26 cellular contexts compared by ENCODE assay signal in the genomic region with DNA sequence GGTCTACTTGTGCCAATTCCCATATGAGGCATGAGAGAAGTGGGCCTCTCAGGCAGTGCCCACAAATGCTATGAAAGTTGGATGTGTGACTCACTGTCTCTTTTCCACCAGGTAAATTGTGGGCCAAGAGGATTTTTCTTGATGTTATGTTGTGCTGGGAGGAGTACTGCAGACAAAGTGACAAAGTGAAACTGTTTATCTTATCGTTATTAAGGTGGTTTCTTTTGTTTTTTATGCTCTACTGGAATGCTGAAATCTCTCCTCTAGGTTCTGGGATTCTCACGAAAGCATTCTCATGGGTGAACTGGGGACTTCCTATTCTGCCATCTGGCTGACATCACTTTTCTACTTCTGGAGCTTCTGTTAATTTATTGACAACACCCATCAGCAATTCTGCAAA.
"Had no signal": no experiment of that assay in that cellular context is flagged by ENCODE, and none has a peak within 500 bp of the region (broad histone marks: within the 10 kb centered on the region; RNA-seq: fewer than 3 reads in every experiment).

No MANE protein-coding gene starts in this region.

- H3K4me1 ChIP-seq: ascending aorta had no signal

- DNase-seq: activated CD4-positive, alpha-beta T cell treated with anti-CD3 and anti-CD28 coated beads for 36 hours; activated CD4-positive, alpha-beta T cell treated with anti-CD3 and anti-CD28 coated beads, Interleukin-2, amount 10 ng/mL, durations not matched to agents 7 days and 5 days; activated CD4-positive, alpha-beta T cell treated with anti-CD3 and anti-CD28 coated beads, Interleukin-2, amount 50 U/mL, for 48 hours; activated CD8-positive, alpha-beta T cell treated with anti-CD3 and anti-CD28 coated beads, Interleukin-2, amount 10 ng/mL, durations not matched to agents 7 days and 5 days; activated gamma-delta T cell; activated naive CD4-positive, alpha-beta T cell treated with Interleukin-2 at 50 U/mL for 16 hours; activated naive CD8-positive, alpha-beta T cell treated with anti-CD3 and anti-CD28 coated beads, Interleukin-2, amount 10 ng/mL, durations not matched to agents 7 days and 5 days; activated T-cell treated with anti-CD3 and anti-CD28 coated beads, Interleukin-2, amount 50 U/mL, for 24 hours; amygdala; MG63; MV-4-11; NCI-H1092; NCI-H1436 treated with DMSO at 0.1 percent for 48 hours; NCI-H1694 treated with DMSO at 0.1 percent for 48 hours; NCI-H2029; NCI-H345; NCI-H524 treated with DMSO at 0.1 percent for 48 hours; NK-92 treated with Interleukin-12 subunit alpha and Interleukin-12 subunit beta, amount 100 ng/mL, for 24 hours; Right ventricle myocardium superior had no signal

- H3K36me3 ChIP-seq: ascending aorta, cardiac muscle cell, MG63 had no signal

- H3K4me3 Mint-ChIP-seq: activated CD4-positive, alpha-beta T cell treated with anti-CD3 and anti-CD28 coated beads for 36 hours; activated CD4-positive, alpha-beta T cell treated with anti-CD3 and anti-CD28 coated beads, Interleukin-2, amount 10 ng/mL, durations not matched to agents 7 days and 5 days; activated CD8-positive, alpha-beta T cell treated with anti-CD3 and anti-CD28 coated beads, Interleukin-2, amount 10 ng/mL, durations not matched to agents 7 days and 5 days; activated naive CD4-positive, alpha-beta T cell treated with anti-CD3 and anti-CD28 coated beads, Interleukin-2, amount 50 U/mL, for 24 hours; activated naive CD8-positive, alpha-beta T cell treated with anti-CD3 and anti-CD28 coated beads, Interleukin-2, amount 10 ng/mL, durations not matched to agents 7 days and 5 days; activated T-cell treated with anti-CD3 and anti-CD28 coated beads, Interleukin-2, amount 50 U/mL, for 24 hours; central memory CD8-positive, alpha-beta T cell; T-helper 2 cell treated with Interferon-gamma antibody and Interleukin-4, amounts not matched to agents 5 μg/mL and 100 μg/mL, for 36 hours; WTC11 had no signal

- ATAC-seq: activated CD4-positive, alpha-beta T cell treated with anti-CD3 and anti-CD28 coated beads for 36 hours; activated CD4-positive, CD25-positive, alpha-beta regulatory T cell treated with anti-CD3 and anti-CD28 coated beads, Interleukin-2, amount 50 U/mL, for 24 hours; activated CD8-positive, alpha-beta T cell treated with anti-CD3 and anti-CD28 coated beads, Interleukin-2, amount 10 ng/mL, durations not matched to agents 7 days and 5 days; WTC11 had no signal

- H3K27ac Mint-ChIP-seq: activated CD4-positive, alpha-beta T cell treated with anti-CD3 and anti-CD28 coated beads for 36 hours; activated CD4-positive, alpha-beta T cell treated with anti-CD3 and anti-CD28 coated beads, Interleukin-2, amount 10 ng/mL, durations not matched to agents 7 days and 5 days; activated CD8-positive, alpha-beta T cell treated with anti-CD3 and anti-CD28 coated beads, Interleukin-2, amount 10 ng/mL, durations not matched to agents 7 days and 5 days; activated naive CD4-positive, alpha-beta T cell treated with anti-CD3 and anti-CD28 coated beads, Interleukin-2, amount 50 U/mL, for 24 hours; activated naive CD8-positive, alpha-beta T cell treated with anti-CD3 and anti-CD28 coated beads, Interleukin-2, amount 10 ng/mL, durations not matched to agents 7 days and 5 days; activated T-cell treated with anti-CD3 and anti-CD28 coated beads, Interleukin-2, amount 50 U/mL, for 24 hours; T-helper 2 cell treated with Interferon-gamma antibody and Interleukin-4, amounts not matched to agents 5 μg/mL and 100 μg/mL, for 36 hours; WTC11 had no signal

- H3K4me1 Mint-ChIP-seq: activated CD4-positive, alpha-beta T cell treated with anti-CD3 and anti-CD28 coated beads for 36 hours; activated CD4-positive, alpha-beta T cell treated with anti-CD3 and anti-CD28 coated beads, Interleukin-2, amount 10 ng/mL, durations not matched to agents 7 days and 5 days; activated naive CD4-positive, alpha-beta T cell treated with anti-CD3 and anti-CD28 coated beads, Interleukin-2, amount 50 U/mL, for 24 hours; activated naive CD8-positive, alpha-beta T cell treated with anti-CD3 and anti-CD28 coated beads, Interleukin-2, amount 10 ng/mL, durations not matched to agents 7 days and 5 days; central memory CD8-positive, alpha-beta T cell; WTC11 had no signal

- H3K36me3 Mint-ChIP-seq: activated naive CD4-positive, alpha-beta T cell treated with anti-CD3 and anti-CD28 coated beads, Interleukin-2, amount 50 U/mL, for 24 hours; activated naive CD8-positive, alpha-beta T cell treated with anti-CD3 and anti-CD28 coated beads, Interleukin-2, amount 10 ng/mL, durations not matched to agents 7 days and 5 days had no signal

- H3K27me3 ChIP-seq: ascending aorta, cardiac muscle cell, MG63 had no signal

- H3K9me3 Mint-ChIP-seq: activated naive CD4-positive, alpha-beta T cell treated with anti-CD3 and anti-CD28 coated beads, Interleukin-2, amount 50 U/mL, for 24 hours had no signal

- H3K27ac ChIP-seq: ascending aorta, cardiac muscle cell had no signal

- H3K27me3 Mint-ChIP-seq: activated CD4-positive, alpha-beta T cell treated with anti-CD3 and anti-CD28 coated beads for 36 hours; activated CD4-positive, alpha-beta T cell treated with anti-CD3 and anti-CD28 coated beads, Interleukin-2, amount 10 ng/mL, durations not matched to agents 7 days and 5 days; activated naive CD4-positive, alpha-beta T cell treated with anti-CD3 and anti-CD28 coated beads, Interleukin-2, amount 50 U/mL, for 24 hours; activated naive CD8-positive, alpha-beta T cell treated with anti-CD3 and anti-CD28 coated beads, Interleukin-2, amount 10 ng/mL, durations not matched to agents 7 days and 5 days; activated T-cell treated with anti-CD3 and anti-CD28 coated beads, Interleukin-2, amount 50 U/mL, for 24 hours; central memory CD8-positive, alpha-beta T cell had no signal

- H3K4me3 ChIP-seq: ascending aorta, cardiac muscle cell, MG63 had no signal
